8 cellular contexts compared by ENCODE assay signal in genomic region chr14:105021656-105022275, GRCh38. TPM values are rescaled to one million over a fixed set of nuclear protein-coding genes. Genes with fewer than 3 reads are reported as not detected.
DNase-seq lines count a peak whose midpoint lies in the region; ATAC-seq and TF ChIP-seq lines count a peak whose summit lies in the region.

No MANE protein-coding gene starts in this region.

- no peak overlapping the region for H3K23ac ChIP-seq in trophoblast cell (ENCODE audit: low read length)

- peaks cover 0 to 3% of the 10 kb centered on the region in 2 donors for H3K9me3 Mint-ChIP-seq in activated T-cell treated with anti-CD3 and anti-CD28 coated beads, Interleukin-2, amount 50 U/mL, for 72 hours

- H3K27me3 Mint-ChIP-seq in activated T-cell treated with anti-CD3 and anti-CD28 coated beads, Interleukin-2, amount 50 U/mL, for 72 hours (ENCODE audit: low read depth), result no peaks in the 10 kb centered on the region

- TF ChIP-seq POLR2A in gastroesophageal sphincter (IDR thresholded peaks at IDR 0.05), result no peak

- peaks cover 81% of the 10 kb centered on the region for H3K4me1 Mint-ChIP-seq in activated T-cell treated with anti-CD3 and anti-CD28 coated beads, Interleukin-2, amount 50 U/mL, for 72 hours (ENCODE audit: low read depth)

- H3K4me1 ChIP-seq in ACC112 (ENCODE audit: control insufficient read depth, insufficient read depth, low read length, unreplicated experiment) (peaks cover 60% of the 10 kb centered on the region), gastroesophageal sphincter (peaks cover 0 to 39% (median 14%) of the 10 kb centered on the region in 3 donors), trophoblast cell (ENCODE audit: control insufficient read depth in 1 of 2, insufficient read depth in 2 of 2, low read length in 2 of 2) (peaks cover 13 to 17% of the 10 kb centered on the region in 2 experiments)

- H2BK120ac ChIP-seq in trophoblast cell (ENCODE audit: insufficient read depth, low read length, poor library complexity), result no peak overlapping the region

- peak; percentile 11 for ATAC-seq in GM19395 (IDR thresholded peaks at IDR 0.05; ENCODE audit: unreplicated experiment)
- no peak for ATAC-seq in activated T-cell treated with anti-CD3 and anti-CD28 coated beads, Interleukin-2, amount 50 U/mL, for 72 hours (replicated peaks in 1 of 2)
- ATAC-seq in gastroesophageal sphincter, result no peak
- no peak for ATAC-seq in GM21786 (IDR thresholded peaks at IDR 0.05; ENCODE audit: unreplicated experiment)

- H3K4me3 ChIP-seq in ACC112 (ENCODE audit: low read depth, low read length) (peak overlapping the region; percentile 100), gastroesophageal sphincter (peak overlapping the region; percentile 47 to 67), trophoblast cell (ENCODE audit: low read depth, low read length) (peak overlapping the region; percentile 76)

- H2AFZ ChIP-seq in ACC112 (ENCODE audit: low read length, unreplicated experiment), result peak overlapping the region; percentile 87
- peak overlapping the region; percentile 32 for H2AFZ ChIP-seq in trophoblast cell (ENCODE audit: insufficient read depth, low read length, poor library complexity)

- H3K14ac ChIP-seq in trophoblast cell (ENCODE audit: low read length), result peak overlapping the region; percentile 45

- H2AK5ac ChIP-seq in trophoblast cell (ENCODE audit: low read length), result peak overlapping the region; percentile 35

- TF ChIP-seq EP300 in gastroesophageal sphincter (IDR thresholded peaks at IDR 0.05), result no peak

- H3K4me3 Mint-ChIP-seq in activated T-cell treated with anti-CD3 and anti-CD28 coated beads, Interleukin-2, amount 50 U/mL, for 72 hours, result peak overlapping the region; percentile 98

- peak overlapping the region; percentile 19 for H3K18ac ChIP-seq in trophoblast cell (ENCODE audit: low read length)

- peak overlapping the region; percentile 22 for H4K12ac ChIP-seq in trophoblast cell (ENCODE audit: low read depth, low read length)

- H3K27ac ChIP-seq in ACC112 (ENCODE audit: low read depth, low read length) (peak overlapping the region; percentile 99), gastroesophageal sphincter (peak overlapping the region; percentile 32 to 85 (median 80)), trophoblast cell (ENCODE audit: low read depth, low read length) (peak overlapping the region; percentile 85)

- peaks cover 13% of the 10 kb centered on the region for H3K79me1 ChIP-seq in trophoblast cell (ENCODE audit: low read length)

- H3K36me3 ChIP-seq in ACC112 (ENCODE audit: insufficient read depth, low read length) (no peaks in the 10 kb centered on the region; the same call in 1 of the 2 replicates), gastroesophageal sphincter (no peaks in the 10 kb centered on the region), trophoblast cell (ENCODE audit: control insufficient read depth in 1 of 2, insufficient read depth in 2 of 2, low read length in 2 of 2) (no peaks in the 10 kb centered on the region)

- H2BK12ac ChIP-seq in trophoblast cell (ENCODE audit: low read length), result no peak overlapping the region

- peak overlapping the region; percentile 61 for H3K27ac Mint-ChIP-seq in activated T-cell treated with anti-CD3 and anti-CD28 coated beads, Interleukin-2, amount 50 U/mL, for 72 hours

- H3K4me2 ChIP-seq in trophoblast cell (ENCODE audit: low read length), result peak overlapping the region; percentile 75

- TF ChIP-seq CTCF in gastroesophageal sphincter (IDR thresholded peaks at IDR 0.05), result no peak

- 8 to 17% methylated on average over 8 to 20 of the region's 20 CpGs for WGBS in gastroesophageal sphincter (ENCODE audit: low coverage in 1 of 2), 2 donors
- no CpG with 5 or more reads among the region's 20 CpGs for WGBS in trophoblast cell (ENCODE audit: extremely low coverage, insufficient coverage, insufficient read length)

- peak overlapping the region; percentile 16 for H3K4ac ChIP-seq in trophoblast cell (ENCODE audit: low read depth, low read length)

- peak overlapping the region; percentile 37 for H2BK5ac ChIP-seq in trophoblast cell (ENCODE audit: low read depth, low read length, poor library complexity)

- H3K79me2 ChIP-seq in ACC112 (ENCODE audit: control insufficient read depth, insufficient read depth, low read length, unreplicated experiment) (peaks cover 55% of the 10 kb centered on the region), trophoblast cell (ENCODE audit: control insufficient read depth, insufficient read depth, low read length, poor library complexity) (peaks cover 24% of the 10 kb centered on the region)

- peak; percentile 83 for DNase-seq in NCI-H2227 (lab: John Stamatoyannopoulos, UW; ENCODE audit: unreplicated experiment)
- peak; percentile 25 to 40 for DNase-seq in activated T-cell treated with anti-CD3 and anti-CD28 coated beads, Interleukin-2, amount 50 U/mL, for 72 hours
- DNase-seq in trophoblast cell, result peak in 1 of 2 donors; percentile 50
- no peak for DNase-seq in DMS153 (lab: John Stamatoyannopoulos, UW)

- H3K9me3 ChIP-seq in gastroesophageal sphincter (no peaks in the 10 kb centered on the region), trophoblast cell (ENCODE audit: insufficient read depth, low read depth, low read length) (peaks cover 2% of the 10 kb centered on the region)

- peak overlapping the region; percentile 83 for H3K9ac ChIP-seq in trophoblast cell (ENCODE audit: low read length)

- peak overlapping the region; percentile 75 for H4K91ac ChIP-seq in trophoblast cell (ENCODE audit: low read depth, low read length)

- no peaks in the 10 kb centered on the region for H3K27me3 ChIP-seq in ACC112 (ENCODE audit: insufficient read depth, low read length)
- H3K27me3 ChIP-seq in gastroesophageal sphincter, result no peaks in the 10 kb centered on the region
- no peaks in the 10 kb centered on the region for H3K27me3 ChIP-seq in trophoblast cell (ENCODE audit: insufficient read depth, low read length)

- peaks cover 8 to 10% of the 10 kb centered on the region in 2 donors for H3K36me3 Mint-ChIP-seq in activated T-cell treated with anti-CD3 and anti-CD28 coated beads, Interleukin-2, amount 50 U/mL, for 72 hours (ENCODE audit: insufficient read depth in 2 of 2)

- H4K8ac ChIP-seq in trophoblast cell (ENCODE audit: low read depth, low read length), result peak overlapping the region; percentile 68

RNA-seq across cellular contexts. Expression of gene CDCA4, which starts 0.9 kb away (rescaled TPM):
- 10 to 100 TPM; 56.8 to 57.5 TPM for total RNA-seq in activated T-cell treated with anti-CD3 and anti-CD28 coated beads, Interleukin-2, amount 50 U/mL, for 72 hours
- total RNA-seq in gastroesophageal sphincter, result 1 to 10 TPM; 5.8 to 7.8 (median 6.2) TPM
- polyA plus RNA-seq in trophoblast cell (2013), result 16.8 and 18.1 TPM in 2 replicates

RNA-seq across cellular contexts. Expression of gene CLBA1, which starts 36.2 kb away (rescaled TPM):
- under 1 TPM; 0.79 to 0.93 TPM for total RNA-seq in activated T-cell treated with anti-CD3 and anti-CD28 coated beads, Interleukin-2, amount 50 U/mL, for 72 hours
- 1 to 10 TPM; 2.4 to 8.8 (median 5.8) TPM for total RNA-seq in gastroesophageal sphincter
- polyA plus RNA-seq in trophoblast cell (2013), result 2.2 and 2.6 TPM in 2 replicates

RNA-seq across cellular contexts. Expression of gene GPR132, which starts 43.5 kb away (rescaled TPM):
- total RNA-seq in activated T-cell treated with anti-CD3 and anti-CD28 coated beads, Interleukin-2, amount 50 U/mL, for 72 hours, result 10 to 100 TPM; 38.2 to 49.6 TPM
- total RNA-seq in gastroesophageal sphincter, result 1 to 10 TPM; 1.0 to 3.2 (median 2.1) TPM
- 0.04 and 0.10 TPM in 2 replicates for polyA plus RNA-seq in trophoblast cell (2013)

RNA-seq across cellular contexts. Expression of gene AHNAK2, which starts 43.6 kb away (rescaled TPM):
- total RNA-seq in activated T-cell treated with anti-CD3 and anti-CD28 coated beads, Interleukin-2, amount 50 U/mL, for 72 hours, result under 1 TPM in 1 of 2 donors, not detected in 1; 0.05 TPM
- 100 to 1,000 TPM; 105 to 529 (median 239) TPM for total RNA-seq in gastroesophageal sphincter
- polyA plus RNA-seq in trophoblast cell (2013), result 1.2 and 1.5 TPM in 2 replicates

Comparison
In these comparisons a context has a peak if more than half of its experiments do, and no peak if none do; other contexts are left out.
1. RNA of gene CDCA4, which starts 0.9 kb away (total RNA-seq): 56.8 to 57.5 TPM in activated T-cell treated with anti-CD3 and anti-CD28 coated beads, Interleukin-2, amount 50 U/mL, for 72 hours; 5.8 to 7.8 TPM in gastroesophageal sphincter; every median in the first group is over 4 times any median in the second.
2. RNA of gene GPR132, which starts 43.5 kb away (total RNA-seq): 38.2 to 49.6 TPM in activated T-cell treated with anti-CD3 and anti-CD28 coated beads, Interleukin-2, amount 50 U/mL, for 72 hours; 1.0 to 3.2 TPM in gastroesophageal sphincter; every median in the first group is over 4 times any median in the second.
3. Peak in every context shown above with its lines, with median percentiles within 50 percentile points of each other: H3K27ac ChIP-seq and H3K4me3 ChIP-seq.